In the genomic region with DNA sequence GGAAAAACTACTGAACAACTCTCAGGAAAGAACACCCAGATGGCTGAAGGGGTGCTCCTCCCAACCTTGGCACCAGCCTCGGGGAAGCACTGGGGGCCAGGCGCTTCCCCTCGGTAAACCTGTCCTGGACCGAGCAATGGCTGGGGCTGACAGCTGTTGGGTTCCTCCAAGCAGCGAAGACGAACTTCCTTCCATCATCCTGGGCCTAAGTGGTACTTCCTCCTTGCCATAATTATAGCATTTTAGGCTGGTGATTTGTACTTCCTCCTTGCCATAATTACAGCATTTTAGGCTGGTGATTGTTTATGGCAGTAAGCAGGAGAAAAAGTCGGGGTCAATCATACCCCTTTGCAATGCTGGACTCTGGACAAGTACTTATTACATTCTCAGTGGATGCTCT, we compare ENCODE assay signal across 10 cellular contexts.
DNase-seq lines count a peak whose midpoint lies in the region; ATAC-seq and TF ChIP-seq lines count a peak whose summit lies in the region.
"Had no signal": no experiment of that assay in that cellular context is flagged by ENCODE, and none has a peak within 500 bp of the region (broad histone marks: within the 10 kb centered on the region; RNA-seq: fewer than 3 reads in every experiment).

No MANE protein-coding gene starts in this region.

- H2BK20ac ChIP-seq in H9 (ENCODE audit: low read depth, low read length, poor library complexity, severe bottlenecking): no peak overlapping the region

- no peak overlapping the region for H2BK15ac ChIP-seq in H9 (ENCODE audit: low read depth, low read length)

- no peaks in the 10 kb centered on the region for H4K20me1 ChIP-seq in BLaER1
- H4K20me1 ChIP-seq in H9 (ENCODE audit: control insufficient read depth, insufficient read depth, insufficient read length): no peaks in the 10 kb centered on the region

- H3K79me2 ChIP-seq in H9 (ENCODE audit: insufficient read depth, low read length): no peaks in the 10 kb centered on the region

- POLR2A ChIA-PET in activated CD8-positive, alpha-beta T cell treated with anti-CD3 and anti-CD28 coated beads, Interleukin-2, amount 10 ng/mL, durations not matched to agents 7 days and 5 days (lab: Charles Lee): interaction anchor here (1.0 kb wide), 2 partner anchors 8 to 25 kb away, joined by 4 to 6 read pairs; no protein-coding TSS in a partner anchor

- WGBS in H9 (ENCODE audit: extremely low coverage, insufficient read length, low lambda C conversion rate): no CpG with 5 or more reads among the region's 7 CpGs

- H3K27me3 ChIP-seq in BLaER1 (no peaks in the 10 kb centered on the region), HL-60 (ENCODE audit: insufficient read depth, poor library complexity, severe bottlenecking) (no peaks in the 10 kb centered on the region), mucosa of rectum (ENCODE audit: control insufficient read depth in 2 of 2, insufficient read depth in 2 of 2, low read length in 2 of 2) (no peaks in the 10 kb centered on the region), H9 (ENCODE audit: insufficient read depth, low read length) (no peaks in the 10 kb centered on the region)

- H2AK5ac ChIP-seq in H9 (ENCODE audit: insufficient read length, low read length): no peak overlapping the region

- no peaks in the 10 kb centered on the region for H3K23me2 ChIP-seq in H9 (ENCODE audit: insufficient read length, low read depth, low read length, poor library complexity, severe bottlenecking)

- H3K56ac ChIP-seq in H9 (ENCODE audit: insufficient read length, low read depth, low read length): no peak overlapping the region

- ATAC-seq in activated CD8-positive, alpha-beta T cell treated with anti-CD3 and anti-CD28 coated beads, Interleukin-2, amount 10 ng/mL, durations not matched to agents 7 days and 5 days: peak; percentile 35
- no peak for ATAC-seq in HG03571 (IDR thresholded peaks at IDR 0.05; ENCODE audit: unreplicated experiment)

- H3K4me2 ChIP-seq in BLaER1 (peak overlapping the region; percentile 81), H9 (ENCODE audit: insufficient read depth, insufficient read length, low read length) (no peak overlapping the region)

- peak overlapping the region; percentile 46; the same call in 1 of the 2 replicates for H3K9ac ChIP-seq in BLaER1
- no peak overlapping the region for H3K9ac ChIP-seq in mucosa of rectum (ENCODE audit: low read depth in 1 of 2, low read length in 2 of 2)
- H3K9ac ChIP-seq in H9 (ENCODE audit: extremely low read depth, insufficient read length, low read length): no peak overlapping the region

- H3K14ac ChIP-seq in H9 (ENCODE audit: insufficient read depth, low read length): no peak overlapping the region

- peak overlapping the region; percentile 95 for H3K27ac Mint-ChIP-seq in activated CD8-positive, alpha-beta T cell treated with anti-CD3 and anti-CD28 coated beads, Interleukin-2, amount 10 ng/mL, durations not matched to agents 7 days and 5 days
- no peak overlapping the region for H3K27ac Mint-ChIP-seq in H9

- no peak overlapping the region for H3T11ph ChIP-seq in H9 (ENCODE audit: low read length)

- H4K91ac ChIP-seq in H9 (ENCODE audit: insufficient read length, low read depth, low read length): no peak overlapping the region

- peaks cover 41% of the 10 kb centered on the region for H3K4me1 ChIP-seq in BLaER1
- peaks cover 4 to 5% of the 10 kb centered on the region in 2 donors for H3K4me1 ChIP-seq in mucosa of rectum (ENCODE audit: control insufficient read depth in 2 of 2, insufficient read depth in 2 of 2, low read length in 2 of 2)
- H3K4me1 ChIP-seq in H9 (ENCODE audit: insufficient read depth, low read length): no peaks in the 10 kb centered on the region; the same call in 1 of the 2 replicates

- no peak overlapping the region for H2AFZ ChIP-seq in H9 (ENCODE audit: low read length)

- H3K4me3 ChIP-seq in BLaER1 (0 out of 2 replicates have a peak overlapping the region, but pooled peaks have one; percentile 22), HL-60 (replicated peaks; ENCODE audit: insufficient read depth, low read length) (no peak overlapping the region), mucosa of rectum (ENCODE audit: low read length in 2 of 2) (no peak overlapping the region)

- CTCF ChIA-PET in activated CD8-positive, alpha-beta T cell treated with anti-CD3 and anti-CD28 coated beads, Interleukin-2, amount 10 ng/mL, durations not matched to agents 7 days and 5 days (lab: Charles Lee): interaction anchor here (1.0 to 6.3 kb wide), 5 partner anchors 33 to 70 kb away, joined by 3 to 36 read pairs (median 21); partner anchors contain the start of gene MYOF

- H3K36me3 Mint-ChIP-seq in activated CD8-positive, alpha-beta T cell treated with anti-CD3 and anti-CD28 coated beads, Interleukin-2, amount 10 ng/mL, durations not matched to agents 7 days and 5 days (ENCODE audit: low read depth): peaks cover 5% of the 10 kb centered on the region
- no peaks in the 10 kb centered on the region; a peak in 2 of 7 replicates for H3K36me3 Mint-ChIP-seq in H9 (ENCODE audit: insufficient read depth in 1 of 3, low read depth in 3 of 3)

- no peaks in the 10 kb centered on the region for H3K9me3 Mint-ChIP-seq in activated CD8-positive, alpha-beta T cell treated with anti-CD3 and anti-CD28 coated beads, Interleukin-2, amount 10 ng/mL, durations not matched to agents 7 days and 5 days (ENCODE audit: insufficient read depth)
- no peaks in the 10 kb centered on the region; a peak in 1 of 5 replicates for H3K9me3 Mint-ChIP-seq in H9

- H3K23ac ChIP-seq in H9 (ENCODE audit: insufficient read length, low read depth, low read length): no peak overlapping the region

- no peaks in the 10 kb centered on the region for H3K27me3 Mint-ChIP-seq in activated CD8-positive, alpha-beta T cell treated with anti-CD3 and anti-CD28 coated beads, Interleukin-2, amount 10 ng/mL, durations not matched to agents 7 days and 5 days (ENCODE audit: low read depth)
- peaks cover 3% of the 10 kb centered on the region; the same call in 1 of the 2 replicates for H3K27me3 Mint-ChIP-seq in H9 (ENCODE audit: low read depth)

- no peak overlapping the region for H2BK12ac ChIP-seq in H9 (ENCODE audit: insufficient read length, low read depth, low read length)

- H2BK120ac ChIP-seq in H9 (ENCODE audit: low read depth, low read length, poor library complexity, severe bottlenecking): no peak overlapping the region

- no peak overlapping the region for H4K5ac ChIP-seq in H9 (ENCODE audit: insufficient read length, low read depth, low read length)

- no peak overlapping the region for H4K8ac ChIP-seq in H9 (replicated peaks; ENCODE audit: insufficient read length, low read depth, low read length)

- H3K4ac ChIP-seq in H9 (ENCODE audit: low read depth, low read length): no peak overlapping the region

- DNase-seq in HL-60 (ENCODE audit: low read depth in 1 of 2, low spot score in 1 of 2) (peak; percentile 62 to 70), mesenteric fat pad (ENCODE audit: low spot score) (no peak), H9 (no peak), NCI-H2029 treated with DMSO at 0.1 percent for 48 hours (lab: John Stamatoyannopoulos, UW) (no peak)
- DNase-seq in activated CD8-positive, alpha-beta T cell treated with anti-CD3 and anti-CD28 coated beads, Interleukin-2, amount 10 ng/mL, durations not matched to agents 7 days and 5 days: no peak
- DNase-seq: NCI-H446 treated with DMSO at 0.1 percent for 48 hours, T1000 had no signal

- H3K9me3 ChIP-seq in BLaER1 (no peaks in the 10 kb centered on the region), mucosa of rectum (ENCODE audit: control insufficient read depth in 2 of 2, low read length in 2 of 2) (no peaks in the 10 kb centered on the region), H9 (ENCODE audit: control insufficient read depth, low read depth, low read length) (no peaks in the 10 kb centered on the region)

- H3K4me1 Mint-ChIP-seq in activated CD8-positive, alpha-beta T cell treated with anti-CD3 and anti-CD28 coated beads, Interleukin-2, amount 10 ng/mL, durations not matched to agents 7 days and 5 days (ENCODE audit: low read depth): peaks cover 55% of the 10 kb centered on the region
- H3K4me1 Mint-ChIP-seq in H9: peaks cover 3 to 7% of the 10 kb centered on the region in 2 experiments

- TF ChIP-seq CTCF in HL-60 (IDR thresholded peaks at IDR 0.05; ENCODE audit: insufficient read depth, low read length) (no peak), H9 (conservative IDR thresholded peaks at IDR 0.05) (no peak)

- H3K18ac ChIP-seq in H9 (ENCODE audit: insufficient read length, low read depth, low read length): no peak overlapping the region

- no peak overlapping the region for H2BK5ac ChIP-seq in H9 (ENCODE audit: insufficient read length, low read length)

- peak overlapping the region; percentile 6 for H3K4me3 Mint-ChIP-seq in activated CD8-positive, alpha-beta T cell treated with anti-CD3 and anti-CD28 coated beads, Interleukin-2, amount 10 ng/mL, durations not matched to agents 7 days and 5 days
- H3K4me3 Mint-ChIP-seq in H9: no peak overlapping the region

- H3K36me3 ChIP-seq in BLaER1 (no peaks in the 10 kb centered on the region), mucosa of rectum (ENCODE audit: control insufficient read depth in 2 of 2, insufficient read depth in 2 of 2, low read length in 2 of 2) (peaks cover 3% of the 10 kb centered on the region in 2 donors)

- H3K27ac ChIP-seq in BLaER1 (peak overlapping the region; percentile 83), HL-60 (replicated peaks) (peak overlapping the region; percentile 61), mucosa of rectum (ENCODE audit: low read depth in 2 of 2, low read length in 2 of 2) (peak overlapping the region; percentile 23 to 25), H9 (ENCODE audit: insufficient read length, low read depth, low read length) (no peak overlapping the region)

- no peaks in the 10 kb centered on the region for H3K79me1 ChIP-seq in H9 (ENCODE audit: insufficient read depth, low read depth, low read length, poor library complexity, severe bottlenecking)

Comparison
In these comparisons a context has a peak if more than half of its experiments do, and no peak if none do; other contexts are left out.
1. DNase-seq: peak in HL-60 (2 of 2); none in activated CD8-positive, alpha-beta T cell treated with anti-CD3 and anti-CD28 coated beads, Interleukin-2, amount 10 ng/mL, durations not matched to agents 7 days and 5 days (single experiment), mesenteric fat pad (single experiment), H9 (single experiment) and NCI-H2029 treated with DMSO at 0.1 percent for 48 hours (single experiment).